In the genomic region with DNA sequence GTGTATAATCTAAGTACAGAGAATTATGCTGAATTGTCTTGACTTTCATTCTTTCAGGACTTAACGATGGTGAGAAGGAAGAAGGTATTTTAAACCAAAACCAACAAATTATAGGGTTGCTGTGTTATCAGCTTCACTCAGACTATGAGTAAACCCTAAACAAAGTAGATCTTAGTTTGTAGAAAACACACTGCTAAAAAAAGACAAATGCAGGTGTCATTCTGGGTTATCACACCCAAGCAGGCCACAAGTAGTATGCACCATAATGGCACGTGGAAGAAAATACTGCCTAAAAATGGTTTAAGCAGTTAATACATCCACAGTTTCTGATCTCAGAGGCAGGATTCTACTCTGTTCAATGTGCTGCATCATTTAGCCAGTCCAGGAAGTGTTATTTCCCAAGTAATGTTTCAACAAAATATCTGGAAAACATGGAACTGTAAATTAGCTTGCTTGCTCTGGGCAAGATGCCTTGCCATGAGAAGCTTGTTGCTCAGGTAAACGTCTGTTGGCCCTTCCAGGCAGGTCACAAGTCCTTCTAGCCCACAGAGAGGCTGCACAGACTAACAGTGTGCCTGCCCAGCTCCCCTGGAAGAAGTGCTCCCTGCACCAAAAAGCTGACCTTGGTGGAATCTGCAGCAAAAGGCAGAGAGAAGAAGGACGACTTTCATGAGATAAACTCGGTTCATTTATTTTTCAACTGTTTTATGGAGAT, we compare ENCODE assay signal across 9 cellular contexts. TPM values are rescaled to one million over a fixed set of nuclear protein-coding genes. Genes with fewer than 3 reads are reported as not detected.
DNase-seq lines count a peak whose midpoint lies in the region; ATAC-seq and TF ChIP-seq lines count a peak whose summit lies in the region.
"Had no signal": no experiment of that assay in that cellular context is flagged by ENCODE, and none has a peak within 500 bp of the region (broad histone marks: within the 10 kb centered on the region; RNA-seq: fewer than 3 reads in every experiment).

No MANE protein-coding gene starts in this region.

- peaks cover 68% of the 10 kb centered on the region for H3K4me1 ChIP-seq in KMS-11 (ENCODE audit: low read depth, poor library complexity, severe bottlenecking)
- peaks cover 11 to 28% of the 10 kb centered on the region in 2 donors for H3K4me1 ChIP-seq in mucosa of rectum (ENCODE audit: control insufficient read depth in 2 of 2, insufficient read depth in 2 of 2, low read length in 2 of 2)

- H3K9me3 ChIP-seq in mucosa of rectum (ENCODE audit: control insufficient read depth in 2 of 2, low read length in 2 of 2), result no peaks in the 10 kb centered on the region

- peak overlapping the region; percentile 78 for H3K27ac ChIP-seq in KMS-11
- peak overlapping the region; percentile 34 to 46 for H3K27ac ChIP-seq in mucosa of rectum (ENCODE audit: low read depth in 2 of 2, low read length in 2 of 2)

- H3K36me3 ChIP-seq in KMS-11 (ENCODE audit: insufficient read depth) (no peaks in the 10 kb centered on the region), mucosa of rectum (ENCODE audit: control insufficient read depth in 2 of 2, insufficient read depth in 2 of 2, low read length in 2 of 2) (no peaks in the 10 kb centered on the region)

- ATAC-seq in GM18498 (IDR thresholded peaks at IDR 0.05; ENCODE audit: unreplicated experiment) (peak; percentile 31), GM21515 (IDR thresholded peaks at IDR 0.05; ENCODE audit: unreplicated experiment) (peak; percentile 41)

- H3K27me3 ChIP-seq in KMS-11 (ENCODE audit: insufficient read depth, low read depth) (no peaks in the 10 kb centered on the region), mucosa of rectum (ENCODE audit: control insufficient read depth in 2 of 2, insufficient read depth in 2 of 2, low read length in 2 of 2) (no peaks in the 10 kb centered on the region)

- H4K20me1 ChIP-seq in KMS-11 (ENCODE audit: insufficient read depth), result no peaks in the 10 kb centered on the region

- H3K4me3 ChIP-seq in KMS-11 (IDR thresholded peaks at IDR 0.05; ENCODE audit: insufficient read depth, low read depth, low read length), result no peak overlapping the region
- no peak overlapping the region for H3K4me3 ChIP-seq in mucosa of rectum (ENCODE audit: low read length in 2 of 2)

- H3K79me2 ChIP-seq in KMS-11 (ENCODE audit: insufficient read depth, low read depth), result peaks cover 66% of the 10 kb centered on the region

- H3K4me2 ChIP-seq in KMS-11, result peak overlapping the region; percentile 93

- DNase-seq in SKM-1 (lab: John Stamatoyannopoulos, UW; ENCODE audit: unreplicated experiment), result no peak
- DNase-seq in NCI-H1930 (lab: John Stamatoyannopoulos, UW), result no peak
- no peak for DNase-seq in COLO829 (ENCODE audit: low spot score)
- no peak for DNase-seq in HT-29 (ENCODE audit: low spot score)
- DNase-seq: GF-D8 had no signal

- TF ChIP-seq CTCF in KMS-11 (conservative IDR thresholded peaks at IDR 0.05; ENCODE audit: low read depth, low read length), result no peak

- H3K9ac ChIP-seq in KMS-11 (peak overlapping the region; percentile 47), mucosa of rectum (ENCODE audit: low read depth in 1 of 2, low read length in 2 of 2) (no peak overlapping the region)

- peak overlapping the region; percentile 13; the same call in 1 of the 2 replicates for H2AFZ ChIP-seq in KMS-11 (ENCODE audit: low read depth)

RNA-seq across cellular contexts. Expression of a gene that starts 4.1 kb away (rescaled TPM):
- total RNA-seq in HT-29 (2014; rRNA removed; shearing (Covaris generic)), result 0.38 and 0.97 TPM in 2 replicates
